In the genomic region with DNA sequence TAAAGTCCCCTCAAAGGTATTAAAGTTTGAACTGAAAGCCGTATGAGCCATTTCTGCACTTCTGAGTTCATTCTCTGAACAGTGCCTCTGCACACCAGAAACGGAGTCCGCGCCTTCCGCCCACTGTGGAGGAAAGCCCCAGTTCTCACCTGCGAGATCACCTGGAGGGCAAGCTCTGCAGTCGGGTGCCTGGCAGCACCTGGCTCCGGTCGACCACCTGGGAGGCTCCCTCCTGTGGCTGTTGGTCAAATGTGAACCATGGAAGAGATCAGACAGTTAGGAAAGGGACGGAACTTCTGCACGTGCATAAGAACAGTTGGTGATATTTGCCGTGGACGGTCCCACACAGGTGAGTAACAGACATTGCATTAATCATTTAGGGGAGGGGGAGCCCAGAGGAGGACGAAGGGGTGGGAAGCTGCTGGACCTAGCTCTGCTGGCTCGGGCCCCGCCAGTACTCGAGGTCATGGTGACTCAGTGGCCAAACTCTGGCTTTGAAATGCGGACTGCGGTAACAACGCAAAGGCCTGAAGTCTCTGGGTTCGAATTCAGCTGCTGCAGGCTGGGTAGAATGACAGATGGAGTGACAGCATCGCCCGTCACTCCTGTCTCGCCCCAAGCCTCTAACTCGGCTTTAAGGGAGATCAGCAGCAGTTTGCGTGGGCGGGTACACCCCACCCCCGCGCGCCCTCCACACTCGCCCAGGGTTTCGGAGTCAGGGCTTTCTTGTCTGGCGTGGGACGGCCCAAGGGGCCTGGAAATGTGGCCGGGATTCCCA, we compare ENCODE assay signal across 11 cellular contexts. TPM values are rescaled to one million over a fixed set of nuclear protein-coding genes. Genes with fewer than 3 reads are reported as not detected.
DNase-seq lines count a peak whose midpoint lies in the region; ATAC-seq, FAIRE-seq and TF ChIP-seq lines count a peak whose summit lies in the region.
"Had no signal": no experiment of that assay in that cellular context is flagged by ENCODE, and none has a peak within 500 bp of the region (broad histone marks: within the 10 kb centered on the region; RNA-seq: fewer than 3 reads in every experiment).

No MANE protein-coding gene starts in this region.

- peaks cover 58 to 63% of the 10 kb centered on the region in 2 donors for H3K27me3 Mint-ChIP-seq in stimulated activated naive B cell treated with anti-CD40 and anti-IgM and Interleukin-4, amounts not matched to agents 10 μg/mL and 1 μg/mL and 100 μg/mL, for 72 hours

- H3K4me3 ChIP-seq in kidney (ENCODE audit: low read length in 2 of 2): no peak overlapping the region
- H3K4me3 ChIP-seq in osteoblast (ENCODE audit: insufficient read depth, low read length): no peak overlapping the region
- H3K4me3 ChIP-seq: mucosa of descending colon, SJSA1 had no signal

- DNase-seq in Right ventricle myocardium superior (peak; percentile 30), left ventricle myocardium superior (no peak), kidney (peak; percentile 33), NK-92 (lab: John Stamatoyannopoulos, UW; ENCODE audit: unreplicated experiment) (no peak), osteoblast (ENCODE audit: insufficient read length, low spot score, missing footprints) (no peak)
- no peak for DNase-seq in stimulated activated naive B cell treated with anti-CD40 and anti-IgM and Interleukin-4, amounts not matched to agents 10 μg/mL and 1 μg/mL and 100 μg/mL, for 72 hours
- DNase-seq in activated CD4-positive, alpha-beta T cell treated with anti-CD3 and anti-CD28 coated beads for 1 hour: no peak
- DNase-seq: NCI-H2107 had no signal

- H3K79me2 ChIP-seq in osteoblast (ENCODE audit: insufficient read depth, low read length): no peaks in the 10 kb centered on the region

- FAIRE-seq in kidney (lab: Jason Lieb, UNC): no peak

- intact Hi-C loops in Right ventricle myocardium superior (cut with DNase I) (no loop called here), left ventricle myocardium superior (cut with micrococcal nuclease) (no loop called here), kidney (cut with DNase I) (no loop called here)

- H3K27ac Mint-ChIP-seq in stimulated activated naive B cell treated with anti-CD40 and anti-IgM and Interleukin-4, amounts not matched to agents 10 μg/mL and 1 μg/mL and 100 μg/mL, for 72 hours: peak overlapping the region; percentile 48

- H3K27ac ChIP-seq in VCaP (peak overlapping the region; percentile 48), kidney (ENCODE audit: low read depth in 2 of 2, low read length in 2 of 2) (no peak overlapping the region), osteoblast (ENCODE audit: low read depth, low read length) (no peak overlapping the region)
- H3K27ac ChIP-seq: SJSA1 had no signal

- peaks cover 0 to 4% of the 10 kb centered on the region in 2 donors for H3K4me1 ChIP-seq in kidney (ENCODE audit: control insufficient read depth in 1 of 2, insufficient read depth in 1 of 2, low read depth in 1 of 2, low read length in 2 of 2)
- no peaks in the 10 kb centered on the region for H3K4me1 ChIP-seq in osteoblast (ENCODE audit: insufficient read depth, low read length)
- H3K4me1 ChIP-seq: SJSA1 had no signal

- peaks cover 51% of the 10 kb centered on the region for H3K27me3 ChIP-seq in osteoblast (ENCODE audit: insufficient read depth, low read length)

- H3K9me3 Mint-ChIP-seq in stimulated activated naive B cell treated with anti-CD40 and anti-IgM and Interleukin-4, amounts not matched to agents 10 μg/mL and 1 μg/mL and 100 μg/mL, for 72 hours: no peaks in the 10 kb centered on the region

- peaks cover 6 to 10% of the 10 kb centered on the region in 2 donors for H3K4me1 Mint-ChIP-seq in stimulated activated naive B cell treated with anti-CD40 and anti-IgM and Interleukin-4, amounts not matched to agents 10 μg/mL and 1 μg/mL and 100 μg/mL, for 72 hours

- H3K36me3 Mint-ChIP-seq in stimulated activated naive B cell treated with anti-CD40 and anti-IgM and Interleukin-4, amounts not matched to agents 10 μg/mL and 1 μg/mL and 100 μg/mL, for 72 hours: no peaks in the 10 kb centered on the region

- H2AFZ ChIP-seq in osteoblast (ENCODE audit: low read length): no peak overlapping the region

- H3K9me3 ChIP-seq in kidney (ENCODE audit: control insufficient read depth in 1 of 2, low read length in 2 of 2) (no peaks in the 10 kb centered on the region), osteoblast (ENCODE audit: low read depth, low read length) (no peaks in the 10 kb centered on the region)
- H3K9me3 ChIP-seq: mucosa of descending colon, SJSA1 had no signal

- no peaks in the 10 kb centered on the region for H3K36me3 ChIP-seq in kidney (ENCODE audit: control insufficient read depth in 1 of 2, insufficient read depth in 2 of 2, low read length in 2 of 2)
- H3K36me3 ChIP-seq in osteoblast (ENCODE audit: insufficient read depth, low read length): no peaks in the 10 kb centered on the region
- H3K36me3 ChIP-seq: SJSA1 had no signal

- H4K20me1 ChIP-seq in osteoblast (ENCODE audit: insufficient read depth, low read length): peaks cover 3% of the 10 kb centered on the region

- ATAC-seq in Right ventricle myocardium superior (ENCODE audit: poor library complexity): no peak
- no peak for ATAC-seq in left ventricle myocardium superior
- ATAC-seq in stimulated activated naive B cell treated with anti-CD40 and anti-IgM and Interleukin-4, amounts not matched to agents 10 μg/mL and 1 μg/mL and 100 μg/mL, for 72 hours (replicated peaks): no peak

- TF ChIP-seq CTCF in VCaP (conservative IDR thresholded peaks at IDR 0.05) (no peak; the same call in 1 of the 2 replicates), kidney (IDR thresholded peaks at IDR 0.05; ENCODE audit: borderline replicate concordance, extremely low read depth, insufficient read depth) (no peak), osteoblast (IDR thresholded peaks at IDR 0.05; ENCODE audit: extremely low read depth, low read depth, low read length) (no peak)

- no peak overlapping the region for H3K9ac ChIP-seq in kidney (ENCODE audit: low read length in 2 of 2)

- peak overlapping the region; percentile 41 to 50 for H3K4me3 Mint-ChIP-seq in stimulated activated naive B cell treated with anti-CD40 and anti-IgM and Interleukin-4, amounts not matched to agents 10 μg/mL and 1 μg/mL and 100 μg/mL, for 72 hours

- H3K4me2 ChIP-seq in osteoblast (ENCODE audit: insufficient read depth, low read length): no peak overlapping the region

RNA-seq across cellular contexts. Expression of a gene that starts 1.7 kb away (rescaled TPM):
- total RNA-seq in Right ventricle myocardium superior (31.7 TPM), left ventricle myocardium superior (45.2 TPM), kidney (0.60 TPM), osteoblast (0.72 and 2.4 TPM in 2 replicates)
- polyA plus RNA-seq in kidney (ENCODE audit: insufficient read depth, low read depth, low replicate concordance): not detected

Comparison
In these comparisons a context has a peak if more than half of its experiments do, and no peak if none do; other contexts are left out.
1. DNase-seq: peak in Right ventricle myocardium superior (single experiment) and kidney (single experiment); none in left ventricle myocardium superior (single experiment), stimulated activated naive B cell treated with anti-CD40 and anti-IgM and Interleukin-4, amounts not matched to agents 10 μg/mL and 1 μg/mL and 100 μg/mL, for 72 hours (single experiment), NK-92 (single experiment), osteoblast (single experiment) and activated CD4-positive, alpha-beta T cell treated with anti-CD3 and anti-CD28 coated beads for 1 hour (single experiment).